8 cellular contexts compared by ENCODE assay signal in the genomic region with DNA sequence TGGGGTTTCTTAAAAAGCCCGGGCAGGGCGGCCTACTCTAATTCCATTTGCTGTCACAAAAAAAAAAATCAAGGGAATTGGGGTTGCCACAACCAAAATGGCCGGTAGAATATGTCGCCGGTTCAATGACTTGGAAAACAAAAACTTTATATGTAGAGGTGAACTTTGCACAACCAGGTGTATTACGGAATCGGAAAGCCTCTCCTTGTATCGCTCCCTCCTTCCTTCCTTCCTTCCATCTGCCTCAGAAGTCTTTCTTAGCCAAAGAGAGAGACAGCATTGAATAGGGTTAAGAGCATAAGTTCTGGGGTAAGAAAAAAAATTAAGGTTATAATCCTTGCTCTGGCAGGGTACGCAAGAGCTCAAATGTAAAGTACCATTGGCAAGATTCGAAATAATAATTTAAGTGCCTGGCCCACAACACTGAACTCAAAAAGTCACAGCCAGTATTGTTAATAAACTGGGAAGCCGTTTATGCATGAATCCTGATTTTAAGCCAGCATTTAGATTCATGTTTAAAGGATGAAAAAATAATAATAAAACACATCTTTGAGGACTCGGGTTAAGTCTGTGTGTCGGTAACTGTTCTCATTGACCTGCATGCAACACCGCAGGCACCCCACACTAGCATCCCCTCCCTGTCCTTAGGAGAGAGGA.
DNase-seq lines count a peak whose midpoint lies in the region; ATAC-seq and TF ChIP-seq lines count a peak whose summit lies in the region.

No MANE protein-coding gene starts in this region.

- peak overlapping the region; percentile 8 to 84 for H3K9ac ChIP-seq in duodenal mucosa (ENCODE audit: low read depth in 1 of 2, low read length in 2 of 2)

- H3K27me3 ChIP-seq in duodenal mucosa (ENCODE audit: control insufficient read depth in 1 of 2, insufficient read depth in 2 of 2, low read length in 2 of 2) = no peaks in the 10 kb centered on the region
- H3K27me3 ChIP-seq in neutrophil = peaks cover 8% of the 10 kb centered on the region

- no peaks in the 10 kb centered on the region for H3K9me3 ChIP-seq in duodenal mucosa (ENCODE audit: control insufficient read depth in 1 of 2, low read length in 2 of 2)
- no peaks in the 10 kb centered on the region for H3K9me3 ChIP-seq in neutrophil

- H3K4me1 ChIP-seq in duodenal mucosa (ENCODE audit: control insufficient read depth in 1 of 2, insufficient read depth in 2 of 2, low read length in 2 of 2) (peaks cover 22 to 30% of the 10 kb centered on the region in 2 donors), neutrophil (ENCODE audit: control insufficient read depth in 1 of 2, insufficient read depth in 1 of 2, low read depth in 1 of 2, low read length in 1 of 2) (peaks cover 24 to 25% of the 10 kb centered on the region in 2 experiments)

- no peak for TF ChIP-seq CTCF in neutrophil (IDR thresholded peaks at IDR 0.05)

- peak; percentile 62 to 63 for DNase-seq in Kasumi-1 (lab: John Stamatoyannopoulos, UW)
- DNase-seq in stimulated activated naive CD4-positive, alpha-beta T cell treated with Interleukin-2 at 50 U/mL for 16 hours (lab: John Stamatoyannopoulos, UW) = no peak
- no peak for DNase-seq in superior temporal gyrus (ENCODE audit: extremely low spot score)
- no peak for DNase-seq in effector CD4-positive, alpha-beta T cell

- no peaks in the 10 kb centered on the region for H3K36me3 ChIP-seq in duodenal mucosa (ENCODE audit: control insufficient read depth in 1 of 2, insufficient read depth in 2 of 2, low read length in 2 of 2)
- no peaks in the 10 kb centered on the region for H3K36me3 ChIP-seq in neutrophil

- H3K4me3 ChIP-seq in GM08714 (ENCODE audit: low read length) (peak overlapping the region; percentile 93; the same call in 1 of the 2 replicates), duodenal mucosa (ENCODE audit: low read depth in 1 of 2, low read length in 2 of 2) (peak overlapping the region; percentile 97 to 99), neutrophil (ENCODE audit: low read depth in 1 of 2, low read length in 1 of 2) (peak overlapping the region; percentile 82 to 84)

- H3K27ac ChIP-seq in duodenal mucosa (ENCODE audit: low read depth, low read length) (peak overlapping the region; percentile 93), neutrophil (peak overlapping the region; percentile 94)

- peak; percentile 9 for ATAC-seq in GM21423 (IDR thresholded peaks at IDR 0.05; ENCODE audit: unreplicated experiment)

Comparison
In these comparisons a context has a peak if more than half of its experiments do, and no peak if none do; other contexts are left out.
1. DNase-seq: peak in Kasumi-1 (2 of 2); none in stimulated activated naive CD4-positive, alpha-beta T cell treated with Interleukin-2 at 50 U/mL for 16 hours (single experiment), superior temporal gyrus (single experiment) and effector CD4-positive, alpha-beta T cell (single experiment).
2. Peak in every context shown above with its lines, with median percentiles within 50 percentile points of each other: H3K4me3 ChIP-seq.